ENCODE assay signal across 2 cellular contexts in the genomic region with DNA sequence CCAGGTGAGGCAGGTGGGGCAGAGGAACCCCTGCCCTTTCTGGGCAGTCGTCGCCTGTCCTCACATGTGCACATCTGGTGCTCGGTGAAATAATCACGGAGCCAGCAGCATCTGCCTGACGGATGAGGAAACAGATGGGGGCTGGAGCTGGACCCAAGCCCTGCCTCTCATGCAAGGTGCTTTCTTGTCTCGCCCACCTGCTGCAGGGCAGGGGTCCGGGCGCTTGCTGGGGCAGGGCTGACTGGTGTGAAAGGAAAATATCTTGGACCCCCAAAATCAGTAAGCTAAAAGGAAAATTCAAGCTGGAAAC.
TF ChIP-seq lines count a peak whose summit lies in the region.

No MANE protein-coding gene starts in this region.

TF ChIP-seq in SK-N-SH, 30 proteins besides CTCF, POLR2A, EP300 and RAD21:
- TF ChIP-seq, protein P1, sequence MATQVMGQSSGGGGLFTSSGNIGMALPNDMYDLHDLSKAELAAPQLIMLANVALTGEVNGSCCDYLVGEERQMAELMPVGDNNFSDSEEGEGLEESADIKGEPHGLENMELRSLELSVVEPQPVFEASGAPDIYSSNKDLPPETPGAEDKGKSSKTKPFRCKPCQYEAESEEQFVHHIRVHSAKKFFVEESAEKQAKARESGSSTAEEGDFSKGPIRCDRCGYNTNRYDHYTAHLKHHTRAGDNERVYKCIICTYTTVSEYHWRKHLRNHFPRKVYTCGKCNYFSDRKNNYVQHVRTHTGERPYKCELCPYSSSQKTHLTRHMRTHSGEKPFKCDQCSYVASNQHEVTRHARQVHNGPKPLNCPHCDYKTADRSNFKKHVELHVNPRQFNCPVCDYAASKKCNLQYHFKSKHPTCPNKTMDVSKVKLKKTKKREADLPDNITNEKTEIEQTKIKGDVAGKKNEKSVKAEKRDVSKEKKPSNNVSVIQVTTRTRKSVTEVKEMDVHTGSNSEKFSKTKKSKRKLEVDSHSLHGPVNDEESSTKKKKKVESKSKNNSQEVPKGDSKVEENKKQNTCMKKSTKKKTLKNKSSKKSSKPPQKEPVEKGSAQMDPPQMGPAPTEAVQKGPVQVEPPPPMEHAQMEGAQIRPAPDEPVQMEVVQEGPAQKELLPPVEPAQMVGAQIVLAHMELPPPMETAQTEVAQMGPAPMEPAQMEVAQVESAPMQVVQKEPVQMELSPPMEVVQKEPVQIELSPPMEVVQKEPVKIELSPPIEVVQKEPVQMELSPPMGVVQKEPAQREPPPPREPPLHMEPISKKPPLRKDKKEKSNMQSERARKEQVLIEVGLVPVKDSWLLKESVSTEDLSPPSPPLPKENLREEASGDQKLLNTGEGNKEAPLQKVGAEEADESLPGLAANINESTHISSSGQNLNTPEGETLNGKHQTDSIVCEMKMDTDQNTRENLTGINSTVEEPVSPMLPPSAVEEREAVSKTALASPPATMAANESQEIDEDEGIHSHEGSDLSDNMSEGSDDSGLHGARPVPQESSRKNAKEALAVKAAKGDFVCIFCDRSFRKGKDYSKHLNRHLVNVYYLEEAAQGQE (IDR thresholded peaks at IDR 0.05; ENCODE audit: low read depth, low read length): no peak
- TF ChIP-seq RCOR1 (IDR thresholded peaks at IDR 0.05; ENCODE audit: low read length): no peak
- no peak for TF ChIP-seq NFIC (IDR thresholded peaks at IDR 0.05; ENCODE audit: borderline replicate concordance)
- TF ChIP-seq SMC3 (IDR thresholded peaks at IDR 0.05; ENCODE audit: low read depth, low read length): no peak
- TF ChIP-seq, protein P2, sequence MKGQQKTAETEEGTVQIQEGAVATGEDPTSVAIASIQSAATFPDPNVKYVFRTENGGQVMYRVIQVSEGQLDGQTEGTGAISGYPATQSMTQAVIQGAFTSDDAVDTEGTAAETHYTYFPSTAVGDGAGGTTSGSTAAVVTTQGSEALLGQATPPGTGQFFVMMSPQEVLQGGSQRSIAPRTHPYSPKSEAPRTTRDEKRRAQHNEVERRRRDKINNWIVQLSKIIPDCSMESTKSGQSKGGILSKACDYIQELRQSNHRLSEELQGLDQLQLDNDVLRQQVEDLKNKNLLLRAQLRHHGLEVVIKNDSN (IDR thresholded peaks at IDR 0.05; ENCODE audit: borderline replicate concordance, low read depth): no peak
- no peak for TF ChIP-seq GABPA (IDR thresholded peaks at IDR 0.05; ENCODE audit: low read depth)
- TF ChIP-seq, protein P3, sequence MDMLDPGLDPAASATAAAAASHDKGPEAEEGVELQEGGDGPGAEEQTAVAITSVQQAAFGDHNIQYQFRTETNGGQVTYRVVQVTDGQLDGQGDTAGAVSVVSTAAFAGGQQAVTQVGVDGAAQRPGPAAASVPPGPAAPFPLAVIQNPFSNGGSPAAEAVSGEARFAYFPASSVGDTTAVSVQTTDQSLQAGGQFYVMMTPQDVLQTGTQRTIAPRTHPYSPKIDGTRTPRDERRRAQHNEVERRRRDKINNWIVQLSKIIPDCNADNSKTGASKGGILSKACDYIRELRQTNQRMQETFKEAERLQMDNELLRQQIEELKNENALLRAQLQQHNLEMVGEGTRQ (IDR thresholded peaks at IDR 0.05; ENCODE audit: borderline replicate concordance, low read depth, low read length): no peak
- TF ChIP-seq CHD2 (IDR thresholded peaks at IDR 0.05; ENCODE audit: low read length, partially characterized antibody): no peak
- TF ChIP-seq, protein P4, sequence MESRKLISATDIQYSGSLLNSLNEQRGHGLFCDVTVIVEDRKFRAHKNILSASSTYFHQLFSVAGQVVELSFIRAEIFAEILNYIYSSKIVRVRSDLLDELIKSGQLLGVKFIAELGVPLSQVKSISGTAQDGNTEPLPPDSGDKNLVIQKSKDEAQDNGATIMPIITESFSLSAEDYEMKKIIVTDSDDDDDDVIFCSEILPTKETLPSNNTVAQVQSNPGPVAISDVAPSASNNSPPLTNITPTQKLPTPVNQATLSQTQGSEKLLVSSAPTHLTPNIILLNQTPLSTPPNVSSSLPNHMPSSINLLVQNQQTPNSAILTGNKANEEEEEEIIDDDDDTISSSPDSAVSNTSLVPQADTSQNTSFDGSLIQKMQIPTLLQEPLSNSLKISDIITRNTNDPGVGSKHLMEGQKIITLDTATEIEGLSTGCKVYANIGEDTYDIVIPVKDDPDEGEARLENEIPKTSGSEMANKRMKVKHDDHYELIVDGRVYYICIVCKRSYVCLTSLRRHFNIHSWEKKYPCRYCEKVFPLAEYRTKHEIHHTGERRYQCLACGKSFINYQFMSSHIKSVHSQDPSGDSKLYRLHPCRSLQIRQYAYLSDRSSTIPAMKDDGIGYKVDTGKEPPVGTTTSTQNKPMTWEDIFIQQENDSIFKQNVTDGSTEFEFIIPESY (IDR thresholded peaks at IDR 0.05; ENCODE audit: borderline replicate concordance, low read depth): no peak
- TF ChIP-seq NRF1 (IDR thresholded peaks at IDR 0.05; ENCODE audit: low read depth, low read length): no peak
- TF ChIP-seq, protein P5, sequence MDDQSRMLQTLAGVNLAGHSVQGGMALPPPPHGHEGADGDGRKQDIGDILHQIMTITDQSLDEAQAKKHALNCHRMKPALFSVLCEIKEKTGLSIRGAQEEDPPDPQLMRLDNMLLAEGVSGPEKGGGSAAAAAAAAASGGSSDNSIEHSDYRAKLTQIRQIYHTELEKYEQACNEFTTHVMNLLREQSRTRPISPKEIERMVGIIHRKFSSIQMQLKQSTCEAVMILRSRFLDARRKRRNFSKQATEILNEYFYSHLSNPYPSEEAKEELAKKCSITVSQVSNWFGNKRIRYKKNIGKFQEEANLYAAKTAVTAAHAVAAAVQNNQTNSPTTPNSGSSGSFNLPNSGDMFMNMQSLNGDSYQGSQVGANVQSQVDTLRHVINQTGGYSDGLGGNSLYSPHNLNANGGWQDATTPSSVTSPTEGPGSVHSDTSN (IDR thresholded peaks at IDR 0.05): no peak
- TF ChIP-seq POLR2AphosphoS5 (IDR thresholded peaks at IDR 0.05; ENCODE audit: low read depth, low read length): no peak
- TF ChIP-seq TEAD4 (IDR thresholded peaks at IDR 0.05; ENCODE audit: borderline replicate concordance, insufficient read depth): no peak
- TF ChIP-seq TAF1 (IDR thresholded peaks at IDR 0.05; ENCODE audit: borderline replicate concordance, low read depth, low read length): no peak
- TF ChIP-seq RFX5 (IDR thresholded peaks at IDR 0.05; ENCODE audit: low read length): no peak

TF ChIP-seq in SK-N-SH treated with all-trans-retinoic acid at 6 μM for 48 hours, 23 proteins besides CTCF, POLR2A, EP300 and RAD21 (continued from another document):
- TF ChIP-seq, protein P6, sequence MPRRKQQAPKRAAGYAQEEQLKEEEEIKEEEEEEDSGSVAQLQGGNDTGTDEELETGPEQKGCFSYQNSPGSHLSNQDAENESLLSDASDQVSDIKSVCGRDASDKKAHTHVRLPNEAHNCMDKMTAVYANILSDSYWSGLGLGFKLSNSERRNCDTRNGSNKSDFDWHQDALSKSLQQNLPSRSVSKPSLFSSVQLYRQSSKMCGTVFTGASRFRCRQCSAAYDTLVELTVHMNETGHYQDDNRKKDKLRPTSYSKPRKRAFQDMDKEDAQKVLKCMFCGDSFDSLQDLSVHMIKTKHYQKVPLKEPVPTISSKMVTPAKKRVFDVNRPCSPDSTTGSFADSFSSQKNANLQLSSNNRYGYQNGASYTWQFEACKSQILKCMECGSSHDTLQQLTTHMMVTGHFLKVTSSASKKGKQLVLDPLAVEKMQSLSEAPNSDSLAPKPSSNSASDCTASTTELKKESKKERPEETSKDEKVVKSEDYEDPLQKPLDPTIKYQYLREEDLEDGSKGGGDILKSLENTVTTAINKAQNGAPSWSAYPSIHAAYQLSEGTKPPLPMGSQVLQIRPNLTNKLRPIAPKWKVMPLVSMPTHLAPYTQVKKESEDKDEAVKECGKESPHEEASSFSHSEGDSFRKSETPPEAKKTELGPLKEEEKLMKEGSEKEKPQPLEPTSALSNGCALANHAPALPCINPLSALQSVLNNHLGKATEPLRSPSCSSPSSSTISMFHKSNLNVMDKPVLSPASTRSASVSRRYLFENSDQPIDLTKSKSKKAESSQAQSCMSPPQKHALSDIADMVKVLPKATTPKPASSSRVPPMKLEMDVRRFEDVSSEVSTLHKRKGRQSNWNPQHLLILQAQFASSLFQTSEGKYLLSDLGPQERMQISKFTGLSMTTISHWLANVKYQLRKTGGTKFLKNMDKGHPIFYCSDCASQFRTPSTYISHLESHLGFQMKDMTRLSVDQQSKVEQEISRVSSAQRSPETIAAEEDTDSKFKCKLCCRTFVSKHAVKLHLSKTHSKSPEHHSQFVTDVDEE (CRISPR knock-in tag; IDR thresholded peaks at IDR 0.05): no peak
- no peak for TF ChIP-seq ISL1 (CRISPR knock-in tag; IDR thresholded peaks at IDR 0.05)
- TF ChIP-seq, protein P7, sequence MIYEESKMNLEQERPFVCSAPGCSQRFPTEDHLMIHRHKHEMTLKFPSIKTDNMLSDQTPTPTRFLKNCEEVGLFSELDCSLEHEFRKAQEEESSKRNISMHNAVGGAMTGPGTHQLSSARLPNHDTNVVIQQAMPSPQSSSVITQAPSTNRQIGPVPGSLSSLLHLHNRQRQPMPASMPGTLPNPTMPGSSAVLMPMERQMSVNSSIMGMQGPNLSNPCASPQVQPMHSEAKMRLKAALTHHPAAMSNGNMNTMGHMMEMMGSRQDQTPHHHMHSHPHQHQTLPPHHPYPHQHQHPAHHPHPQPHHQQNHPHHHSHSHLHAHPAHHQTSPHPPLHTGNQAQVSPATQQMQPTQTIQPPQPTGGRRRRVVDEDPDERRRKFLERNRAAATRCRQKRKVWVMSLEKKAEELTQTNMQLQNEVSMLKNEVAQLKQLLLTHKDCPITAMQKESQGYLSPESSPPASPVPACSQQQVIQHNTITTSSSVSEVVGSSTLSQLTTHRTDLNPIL (CRISPR knock-in tag; IDR thresholded peaks at IDR 0.05; ENCODE audit: low read depth): no peak
- no peak for TF ChIP-seq ZFP3 (CRISPR knock-in tag; IDR thresholded peaks at IDR 0.05)
- no peak for TF ChIP-seq OSR1 (CRISPR knock-in tag; IDR thresholded peaks at IDR 0.05)
- no peak for TF ChIP-seq TOX (CRISPR knock-in tag; IDR thresholded peaks at IDR 0.05; ENCODE audit: borderline replicate concordance)
- no peak for TF ChIP-seq ZNF70 (CRISPR knock-in tag; IDR thresholded peaks at IDR 0.05)
- no peak for TF ChIP-seq ZFP30 (CRISPR knock-in tag; IDR thresholded peaks at IDR 0.05)
- no peak for TF ChIP-seq TCF4 (CRISPR knock-in tag; IDR thresholded peaks at IDR 0.05; ENCODE audit: borderline replicate concordance)
- no peak for TF ChIP-seq BACH2 (CRISPR knock-in tag; IDR thresholded peaks at IDR 0.05; ENCODE audit: borderline replicate concordance)
- TF ChIP-seq RARB (CRISPR knock-in tag; IDR thresholded peaks at IDR 0.05): no peak
- no peak for TF ChIP-seq CSDC2 (CRISPR knock-in tag; IDR thresholded peaks at IDR 0.05)
